8 cellular contexts compared by ENCODE assay signal in genomic region chr17:67718325-67718941, GRCh38. TPM values are rescaled to one million over a fixed set of nuclear protein-coding genes. Genes with fewer than 3 reads are reported as not detected.
DNase-seq lines count a peak whose midpoint lies in the region; ATAC-seq and TF ChIP-seq lines count a peak whose summit lies in the region.

No MANE protein-coding gene starts in this region.

- no peaks in the 10 kb centered on the region for H3K27me3 ChIP-seq in right lobe of liver

- no peak for TF ChIP-seq POLR2A in right lobe of liver (IDR thresholded peaks at IDR 0.05)

- intact Hi-C loops in right lobe of liver (cut with DNase I): no loop called here

- DNase-seq in EL (peak; percentile 63), HFF-Myc (ENCODE audit: extremely low read depth, low read depth) (no peak), RPMI8226 (peak; percentile 26), caudate nucleus (lab: John Stamatoyannopoulos, UW) (peak in 3 of 61 donors; percentile 18 to 37 (median 24)), right lobe of liver (no peak), SKM-1 treated with dmso at 0.1 percent for 144 hours (lab: John Stamatoyannopoulos, UW; ENCODE audit: unreplicated experiment) (no peak), mesenteric fat pad (ENCODE audit: low spot score) (no peak)
- DNase-seq in stimulated activated CD8-positive, alpha-beta memory T cell treated with anti-CD3 and anti-CD28 coated beads, Interleukin-4, amount 100 ng/mL, for 48 hours: peak; percentile 64

- H3K4me1 ChIP-seq in right lobe of liver: peaks cover 0 to 15% (median 6%) of the 10 kb centered on the region in 4 donors

- 0% methylated on average over 4 of the region's 16 CpGs for WGBS in right lobe of liver (ENCODE audit: insufficient coverage, low coverage, low lambda C conversion rate, missing lambda C conversion rate)

- H3K27ac ChIP-seq in caudate nucleus (ENCODE audit: low read depth, low read length): peak overlapping the region; percentile 63
- peak overlapping the region; percentile 79 to 88 (median 86) for H3K27ac ChIP-seq in right lobe of liver

- peaks cover 0 to 26% (median 8%) of the 10 kb centered on the region in 4 donors for H3K36me3 ChIP-seq in right lobe of liver

- H3K9me3 ChIP-seq in right lobe of liver: no peaks in the 10 kb centered on the region

- ATAC-seq in right lobe of liver: peak; percentile 3 to 19 (median 12)

- peak overlapping the region; percentile 100 for H3K4me3 ChIP-seq in HFF-Myc (replicated peaks; ENCODE audit: low read depth, low read length)
- H3K4me3 ChIP-seq in right lobe of liver: peak overlapping the region; percentile 85 to 94 (median 92)

- no peak for TF ChIP-seq CTCF in HFF-Myc (IDR thresholded peaks at IDR 0.05; ENCODE audit: low read depth, low read length, missing control alignments)
- no peak for TF ChIP-seq CTCF in right lobe of liver (IDR thresholded peaks at IDR 0.05)

RNA-seq across cellular contexts. Expression of gene NOL11, which starts 0.7 kb away (rescaled TPM):
- 10 to 100 TPM; 15.8 to 22.1 (median 19.5) TPM for total RNA-seq in right lobe of liver
- 32.4 TPM for total RNA-seq in mesenteric fat pad

Comparison
In these comparisons a context has a peak if more than half of its experiments do, and no peak if none do; other contexts are left out.
1. DNase-seq: peak in EL (single experiment), RPMI8226 (single experiment) and stimulated activated CD8-positive, alpha-beta memory T cell treated with anti-CD3 and anti-CD28 coated beads, Interleukin-4, amount 100 ng/mL, for 48 hours (single experiment); none in HFF-Myc (single experiment), right lobe of liver (0 of 3), SKM-1 treated with dmso at 0.1 percent for 144 hours (single experiment) and mesenteric fat pad (single experiment).